Comparison of ENCODE assay signal across 1 cellular context in genomic region chr12:571795-572531, GRCh38.
TF ChIP-seq lines count a peak whose summit lies in the region.

No MANE protein-coding gene starts in this region.

TF ChIP-seq in HepG2, 621 proteins besides CTCF, POLR2A, EP300 and RAD21 (continued from another document):
- TF ChIP-seq ATF2 (CRISPR knock-in tag; IDR thresholded peaks at IDR 0.05) (no peak), ZSCAN20 (CRISPR knock-in tag; IDR thresholded peaks at IDR 0.05; ENCODE audit: borderline replicate concordance) (no peak), ZNF235 (CRISPR knock-in tag; IDR thresholded peaks at IDR 0.05; ENCODE audit: borderline replicate concordance) (no peak), ZNF629 (CRISPR knock-in tag; conservative IDR thresholded peaks at IDR 0.05) (no peak), CREB1 (IDR thresholded peaks at IDR 0.05) (no peak), CREB1 (CRISPR knock-in tag; IDR thresholded peaks at IDR 0.05) (no peak), ZNF274 (CRISPR knock-in tag; IDR thresholded peaks at IDR 0.05) (no peak), ONECUT2 (CRISPR knock-in tag; IDR thresholded peaks at IDR 0.05) (no peak; the same call in 1 of the 2 replicates), TCF12 (IDR thresholded peaks at IDR 0.05) (no peak), TCF12 (CRISPR knock-in tag; IDR thresholded peaks at IDR 0.05) (0 out of 2 replicates have a peak, but pooled peaks have one; percentile 50)
- TF ChIP-seq, protein P1, sequence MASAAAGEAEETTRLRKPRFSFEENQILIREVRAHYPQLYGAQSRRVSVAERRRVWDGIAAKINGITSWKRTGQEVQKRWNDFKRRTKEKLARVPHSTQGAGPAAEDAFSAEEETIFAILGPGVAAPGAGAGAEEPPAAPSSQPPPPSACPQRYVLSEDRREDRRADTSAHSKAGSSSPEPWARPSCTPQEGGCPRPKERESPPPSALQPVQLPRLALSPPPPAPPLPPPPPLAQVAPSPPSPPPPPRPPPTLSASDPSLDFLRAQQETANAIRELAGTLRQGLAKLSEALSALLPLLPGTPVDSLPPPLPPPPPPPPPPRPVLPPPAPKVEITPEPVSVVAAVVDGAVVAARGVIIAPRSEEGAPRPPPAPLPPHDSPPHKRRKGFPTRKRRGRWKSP (CRISPR knock-in tag; IDR thresholded peaks at IDR 0.05) = no peak
